20 cellular contexts compared by ENCODE assay signal in genomic region chr17:20211246-20211645, GRCh38.
DNase-seq lines count a peak whose midpoint lies in the region; ATAC-seq and TF ChIP-seq lines count a peak whose summit lies in the region.
"Had no signal": no experiment of that assay in that cellular context is flagged by ENCODE, and none has a peak within 500 bp of the region (broad histone marks: within the 10 kb centered on the region; RNA-seq: fewer than 3 reads in every experiment).

No MANE protein-coding gene starts in this region.

- H4K20me1 ChIP-seq in GM23338 (replicated peaks; ENCODE audit: insufficient read depth), result no peaks in the 10 kb centered on the region; the same call in 1 of the 2 replicates

- H2AFZ ChIP-seq in GM23338, result no peak overlapping the region
- H2AFZ ChIP-seq in trophoblast cell (ENCODE audit: insufficient read depth, low read length, poor library complexity), result no peak overlapping the region
- H2AFZ ChIP-seq: GM23248 had no signal

- H3F3A ChIP-seq in GM23338 (replicated peaks; ENCODE audit: low read depth), result no peaks in the 10 kb centered on the region

- no peaks in the 10 kb centered on the region for H3K27me3 ChIP-seq in GM23338 (ENCODE audit: insufficient read depth)
- no peaks in the 10 kb centered on the region for H3K27me3 ChIP-seq in colonic mucosa
- H3K27me3 ChIP-seq in trophoblast cell (ENCODE audit: insufficient read depth, low read length), result no peaks in the 10 kb centered on the region

- H3K36me3 Mint-ChIP-seq in GM23338 (ENCODE audit: low read depth), result peaks cover 19% of the 10 kb centered on the region
- H3K36me3 Mint-ChIP-seq in stimulated activated naive B cell treated with anti-CD40 and anti-IgM and Interleukin-4, amounts not matched to agents 10 μg/mL and 1 μg/mL and 100 μg/mL, for 72 hours, result peaks cover 12% of the 10 kb centered on the region in 2 donors

- H4K12ac ChIP-seq in trophoblast cell (ENCODE audit: low read depth, low read length), result no peak overlapping the region

- peak overlapping the region; percentile 6 for H3K18ac ChIP-seq in trophoblast cell (ENCODE audit: low read length)

- no peak overlapping the region for H2BK12ac ChIP-seq in trophoblast cell (ENCODE audit: low read length)

- H3K4me2 ChIP-seq in GM23338, result no peak overlapping the region
- no peak overlapping the region for H3K4me2 ChIP-seq in trophoblast cell (ENCODE audit: low read length)
- H3K4me2 ChIP-seq: A549 had no signal

- no peaks in the 10 kb centered on the region for H3K9me3 Mint-ChIP-seq in GM23338
- peaks cover 4 to 8% of the 10 kb centered on the region in 2 donors for H3K9me3 Mint-ChIP-seq in stimulated activated naive B cell treated with anti-CD40 and anti-IgM and Interleukin-4, amounts not matched to agents 10 μg/mL and 1 μg/mL and 100 μg/mL, for 72 hours
- H3K9me3 Mint-ChIP-seq: CD4-positive, alpha-beta T cell had no signal

- H3K9me2 ChIP-seq in GM23338 (ENCODE audit: insufficient read depth), result no peaks in the 10 kb centered on the region

- WGBS in trophoblast cell (ENCODE audit: extremely low coverage, insufficient coverage, insufficient read length), result no CpG with 5 or more reads among the region's 3 CpGs

- H2BK120ac ChIP-seq in trophoblast cell (ENCODE audit: insufficient read depth, low read length, poor library complexity), result no peak overlapping the region

- no peak overlapping the region for H2AK5ac ChIP-seq in trophoblast cell (ENCODE audit: low read length)

- H4K8ac ChIP-seq in trophoblast cell (ENCODE audit: low read depth, low read length), result no peak overlapping the region

- no peak overlapping the region for H2BK5ac ChIP-seq in trophoblast cell (ENCODE audit: low read depth, low read length, poor library complexity)

- H3K4me1 ChIP-seq in GM23338 (ENCODE audit: insufficient read depth) (peaks cover 29% of the 10 kb centered on the region), colonic mucosa (no peaks in the 10 kb centered on the region), trophoblast cell (ENCODE audit: control insufficient read depth in 1 of 2, insufficient read depth in 2 of 2, low read length in 2 of 2) (peaks cover 8 to 9% of the 10 kb centered on the region in 2 experiments)

- H3K9me3 ChIP-seq in colonic mucosa (no peaks in the 10 kb centered on the region), trophoblast cell (ENCODE audit: insufficient read depth, low read depth, low read length) (peaks cover 4% of the 10 kb centered on the region)
- H3K9me3 ChIP-seq: A549 had no signal

- no peak overlapping the region for H3K14ac ChIP-seq in trophoblast cell (ENCODE audit: low read length)

- no peak overlapping the region for H3K4me3 Mint-ChIP-seq in GM23338
- no peak overlapping the region for H3K4me3 Mint-ChIP-seq in stimulated activated naive B cell treated with anti-CD40 and anti-IgM and Interleukin-4, amounts not matched to agents 10 μg/mL and 1 μg/mL and 100 μg/mL, for 72 hours
- H3K4me3 Mint-ChIP-seq: CD4-positive, alpha-beta T cell had no signal

- H3K9ac ChIP-seq in colonic mucosa (ENCODE audit: low read depth in 2 of 2, low read length in 2 of 2) (no peak overlapping the region), trophoblast cell (ENCODE audit: low read length) (no peak overlapping the region)
- H3K9ac ChIP-seq: GM23248 had no signal

- H3K27ac Mint-ChIP-seq in GM23338, result 0 out of 2 replicates have a peak overlapping the region, but pooled peaks have one; percentile 25
- no peak overlapping the region for H3K27ac Mint-ChIP-seq in stimulated activated naive B cell treated with anti-CD40 and anti-IgM and Interleukin-4, amounts not matched to agents 10 μg/mL and 1 μg/mL and 100 μg/mL, for 72 hours
- H3K27ac Mint-ChIP-seq: CD4-positive, alpha-beta T cell had no signal

- H3K36me3 ChIP-seq in GM23338 (ENCODE audit: insufficient read depth) (no peaks in the 10 kb centered on the region; the same call in none of the 2 replicates), colonic mucosa (no peaks in the 10 kb centered on the region), trophoblast cell (ENCODE audit: control insufficient read depth in 1 of 2, insufficient read depth in 2 of 2, low read length in 2 of 2) (peaks cover 21 to 30% of the 10 kb centered on the region in 2 experiments)

- no peak overlapping the region for H4K91ac ChIP-seq in trophoblast cell (ENCODE audit: low read depth, low read length)

- peaks cover 7% of the 10 kb centered on the region for H3K27me3 Mint-ChIP-seq in GM23338 (ENCODE audit: insufficient read depth, low read depth, poor library complexity)
- no peaks in the 10 kb centered on the region for H3K27me3 Mint-ChIP-seq in stimulated activated naive B cell treated with anti-CD40 and anti-IgM and Interleukin-4, amounts not matched to agents 10 μg/mL and 1 μg/mL and 100 μg/mL, for 72 hours
- H3K27me3 Mint-ChIP-seq: CD4-positive, alpha-beta T cell had no signal

- no peak overlapping the region for H3K4me3 ChIP-seq in GM23338
- no peak overlapping the region for H3K4me3 ChIP-seq in colonic mucosa
- H3K4me3 ChIP-seq in trophoblast cell (ENCODE audit: low read depth, low read length), result no peak overlapping the region
- H3K4me3 ChIP-seq: A549, GM23248, K562 had no signal

- DNase-seq in GM23338 (ENCODE audit: low spot score) (no peak), colonic mucosa (peak; percentile 10), trophoblast cell (no peak), substantia nigra (lab: John Stamatoyannopoulos, UW) (no peak), HCEC 1CT (no peak)
- no peak for DNase-seq in stimulated activated naive B cell treated with anti-CD40 and anti-IgM and Interleukin-4, amounts not matched to agents 10 μg/mL and 1 μg/mL and 100 μg/mL, for 72 hours
- DNase-seq: AML-193; CD4-positive, alpha-beta T cell; DMS153; DMS79; GDM1; GM23248; H7; IMR-90 had no signal

- no peak overlapping the region for H3K23ac ChIP-seq in trophoblast cell (ENCODE audit: low read length)

- peaks cover 58% of the 10 kb centered on the region for H3K4me1 Mint-ChIP-seq in GM23338
- H3K4me1 Mint-ChIP-seq in stimulated activated naive B cell treated with anti-CD40 and anti-IgM and Interleukin-4, amounts not matched to agents 10 μg/mL and 1 μg/mL and 100 μg/mL, for 72 hours, result peaks cover 6 to 7% of the 10 kb centered on the region in 2 donors

- H3K79me2 ChIP-seq in GM23338 (replicated peaks; ENCODE audit: insufficient read depth), result peaks cover 82% of the 10 kb centered on the region
- H3K79me2 ChIP-seq in trophoblast cell (ENCODE audit: control insufficient read depth, insufficient read depth, low read length, poor library complexity), result peaks cover 10% of the 10 kb centered on the region

- no peak for ATAC-seq in GM23338
- ATAC-seq in HG02571 (IDR thresholded peaks at IDR 0.05; ENCODE audit: unreplicated experiment), result no peak
- ATAC-seq in stimulated activated naive B cell treated with anti-CD40 and anti-IgM and Interleukin-4, amounts not matched to agents 10 μg/mL and 1 μg/mL and 100 μg/mL, for 72 hours (replicated peaks), result no peak
- ATAC-seq: A549, K562 had no signal

- peak overlapping the region; percentile 51 for H3K4ac ChIP-seq in trophoblast cell (ENCODE audit: low read depth, low read length)

- intact Hi-C loops in colonic mucosa (cut with DNase I), result no loop called here

- H3K27ac ChIP-seq in GM23338 (ENCODE audit: low read depth) (no peak overlapping the region), colonic mucosa (no peak overlapping the region), trophoblast cell (ENCODE audit: low read depth, low read length) (no peak overlapping the region), substantia nigra (ENCODE audit: low read depth, low read length, poor library complexity, severe bottlenecking) (peak overlapping the region; percentile 13)
- H3K27ac ChIP-seq: 22Rv1, C4-2B, GM23248, HL-60 had no signal

- H3K79me1 ChIP-seq in trophoblast cell (ENCODE audit: low read length), result no peaks in the 10 kb centered on the region

- no peak for TF ChIP-seq CTCF in GM23338 (conservative IDR thresholded peaks at IDR 0.05; ENCODE audit: low read depth in 2 of 2)
- no peak for TF ChIP-seq CTCF in colonic mucosa (IDR thresholded peaks at IDR 0.05)

TF ChIP-seq in GM23338, 12 proteins besides CTCF, POLR2A, EP300 and RAD21:
- no peak for TF ChIP-seq CREB1 (CRISPR knock-in tag; IDR thresholded peaks at IDR 0.05; ENCODE audit: low read depth)
- TF ChIP-seq JUNB (IDR thresholded peaks at IDR 0.05; ENCODE audit: unreplicated experiment), result no peak
- TF ChIP-seq POLR2AphosphoS5 (IDR thresholded peaks at IDR 0.05; ENCODE audit: low read depth), result no peak
- no peak for TF ChIP-seq ETS1 (IDR thresholded peaks at IDR 0.05)
- TF ChIP-seq STAT1 (IDR thresholded peaks at IDR 0.05; ENCODE audit: unreplicated experiment), result no peak
